32 cellular contexts compared by ENCODE assay signal in the genomic region with DNA sequence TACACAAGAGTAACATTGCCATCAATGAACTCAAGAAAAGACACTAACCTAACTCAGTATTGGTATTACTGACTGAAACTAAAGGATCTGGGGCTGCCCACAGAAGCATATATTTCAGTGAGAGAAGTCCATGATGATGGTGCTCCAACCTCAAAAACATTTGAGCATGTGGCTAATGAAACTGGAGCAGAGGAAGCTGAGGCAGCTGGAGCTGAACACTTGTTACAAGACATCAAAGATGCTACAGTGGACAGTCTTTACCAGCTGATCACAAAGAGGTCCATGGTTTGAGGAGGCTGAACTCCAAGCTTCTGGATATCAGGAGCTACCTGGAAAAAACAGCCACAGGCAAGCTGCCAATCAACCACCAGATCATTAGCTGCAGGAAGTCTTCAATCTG. TPM values are rescaled to one million over a fixed set of nuclear protein-coding genes. Genes with fewer than 3 reads are reported as not detected.
"Had no signal": no experiment of that assay in that cellular context is flagged by ENCODE, and none has a peak within 500 bp of the region (broad histone marks: within the 10 kb centered on the region; RNA-seq: fewer than 3 reads in every experiment).

No MANE protein-coding gene starts in this region.

- ATAC-seq: activated T-cell treated with anti-CD3 and anti-CD28 coated beads, Interleukin-2, amount 50 U/mL, for 72 hours; body of pancreas; SK-N-SH treated with all-trans-retinoic acid at 6 μM for 48 hours; WTC11 had no signal

- H3K4me3 ChIP-seq: ascending aorta, body of pancreas, Peyer's patch, SJSA1 had no signal

- H3K27ac Mint-ChIP-seq: activated CD4-positive, alpha-beta memory T cell treated with anti-CD3 and anti-CD28 coated beads for 36 hours; activated CD4-positive, alpha-beta T cell treated with anti-CD3 and anti-CD28 coated beads, Interleukin-2, amount 10 ng/mL, durations not matched to agents 7 days and 5 days; activated naive CD8-positive, alpha-beta T cell treated with anti-CD3 and anti-CD28 coated beads, Interleukin-2, amount 50 U/mL, for 24 hours; activated T-cell treated with anti-CD3 and anti-CD28 coated beads, Interleukin-2, amount 50 U/mL, for 72 hours; T-helper 1 cell treated with Interleukin-12 subunit alpha and Interleukin-12 subunit beta and Interleukin-4 antibody, amounts not matched to agents 30 μg/mL and 1 μg/mL, for 36 hours had no signal

- DNase-seq: activated CD4-positive, alpha-beta memory T cell treated with anti-CD3 and anti-CD28 coated beads for 36 hours; activated CD4-positive, alpha-beta T cell treated with anti-CD3 and anti-CD28 coated beads, Interleukin-2, amount 10 ng/mL, durations not matched to agents 7 days and 5 days; activated CD4-positive, CD25-positive, alpha-beta regulatory T cell treated with anti-CD3 and anti-CD28 coated beads, Interleukin-2, amount 50 U/mL, for 72 hours; activated CD8-positive, alpha-beta memory T cell treated with anti-CD3 and anti-CD28 coated beads for 24 hours; activated effector memory CD4-positive, alpha-beta T cell treated with Interleukin-2 at 50 U/mL for 16 hours; activated naive CD4-positive, alpha-beta T cell; activated naive CD8-positive, alpha-beta T cell treated with anti-CD3 and anti-CD28 coated beads, Interleukin-2, amount 50 U/mL, for 24 hours; activated T-cell treated with anti-CD3 and anti-CD28 coated beads, Interleukin-2, amount 50 U/mL, for 72 hours; amniotic stem cell; body of pancreas; central memory CD4-positive, alpha-beta T cell; KG1; NCI-H1092; NCI-H1417 treated with DMSO at 0.1 percent for 48 hours; NCI-H1694; NCI-H2029; NCI-H2107; NCI-H2171 treated with DMSO at 0.1 percent for 48 hours; NCI-H345; NCI-H510A; NCI-H526 treated with DMSO at 0.1 percent for 48 hours; NCI-H82; Peyer's patch; Right ventricle myocardium superior; T-helper 9 cell had no signal

- H3K9me3 Mint-ChIP-seq: activated CD4-positive, alpha-beta memory T cell treated with anti-CD3 and anti-CD28 coated beads for 36 hours; activated CD4-positive, alpha-beta T cell treated with anti-CD3 and anti-CD28 coated beads, Interleukin-2, amount 10 ng/mL, durations not matched to agents 7 days and 5 days; activated naive CD4-positive, alpha-beta T cell treated with anti-CD3 and anti-CD28 coated beads, Interleukin-2, amount 50 U/mL, for 72 hours; activated naive CD8-positive, alpha-beta T cell treated with anti-CD3 and anti-CD28 coated beads, Interleukin-2, amount 50 U/mL, for 24 hours; activated T-cell treated with anti-CD3 and anti-CD28 coated beads, Interleukin-2, amount 50 U/mL, for 72 hours; T-helper 1 cell treated with Interleukin-12 subunit alpha and Interleukin-12 subunit beta and Interleukin-4 antibody, amounts not matched to agents 30 μg/mL and 1 μg/mL, for 36 hours had no signal

- H3K4me3 Mint-ChIP-seq: activated CD4-positive, alpha-beta memory T cell treated with anti-CD3 and anti-CD28 coated beads for 36 hours; activated CD4-positive, alpha-beta T cell treated with anti-CD3 and anti-CD28 coated beads, Interleukin-2, amount 10 ng/mL, durations not matched to agents 7 days and 5 days; activated naive CD8-positive, alpha-beta T cell treated with anti-CD3 and anti-CD28 coated beads, Interleukin-2, amount 50 U/mL, for 24 hours; activated T-cell treated with anti-CD3 and anti-CD28 coated beads, Interleukin-2, amount 50 U/mL, for 72 hours; T-helper 1 cell treated with Interleukin-12 subunit alpha and Interleukin-12 subunit beta and Interleukin-4 antibody, amounts not matched to agents 30 μg/mL and 1 μg/mL, for 36 hours; WTC11 had no signal

- H3K27me3 ChIP-seq: ascending aorta, body of pancreas, Peyer's patch, SJSA1 had no signal

- H3K9me3 ChIP-seq: ascending aorta, body of pancreas, Peyer's patch, SJSA1 had no signal

- H3K4me1 ChIP-seq: ascending aorta, body of pancreas, Peyer's patch, SJSA1 had no signal

- H3K27me3 Mint-ChIP-seq: activated CD4-positive, alpha-beta memory T cell treated with anti-CD3 and anti-CD28 coated beads for 36 hours; activated CD4-positive, alpha-beta T cell treated with anti-CD3 and anti-CD28 coated beads, Interleukin-2, amount 10 ng/mL, durations not matched to agents 7 days and 5 days; activated naive CD8-positive, alpha-beta T cell treated with anti-CD3 and anti-CD28 coated beads, Interleukin-2, amount 50 U/mL, for 24 hours had no signal

- H3K27ac ChIP-seq: ascending aorta, body of pancreas, Peyer's patch, RWPE1, SJSA1 had no signal

- H3K4me1 Mint-ChIP-seq: activated CD4-positive, alpha-beta T cell treated with anti-CD3 and anti-CD28 coated beads, Interleukin-2, amount 10 ng/mL, durations not matched to agents 7 days and 5 days; activated naive CD8-positive, alpha-beta T cell treated with anti-CD3 and anti-CD28 coated beads, Interleukin-2, amount 50 U/mL, for 24 hours; WTC11 had no signal

RNA-seq across cellular contexts. Expression of a gene that starts 42.2 kb away (rescaled TPM):
- total RNA-seq: activated CD4-positive, alpha-beta T cell treated with anti-CD3 and anti-CD28 coated beads, Interleukin-2, amount 10 ng/mL, durations not matched to agents 7 days and 5 days; ascending aorta; SJSA1 had no signal
